In the genomic region with DNA sequence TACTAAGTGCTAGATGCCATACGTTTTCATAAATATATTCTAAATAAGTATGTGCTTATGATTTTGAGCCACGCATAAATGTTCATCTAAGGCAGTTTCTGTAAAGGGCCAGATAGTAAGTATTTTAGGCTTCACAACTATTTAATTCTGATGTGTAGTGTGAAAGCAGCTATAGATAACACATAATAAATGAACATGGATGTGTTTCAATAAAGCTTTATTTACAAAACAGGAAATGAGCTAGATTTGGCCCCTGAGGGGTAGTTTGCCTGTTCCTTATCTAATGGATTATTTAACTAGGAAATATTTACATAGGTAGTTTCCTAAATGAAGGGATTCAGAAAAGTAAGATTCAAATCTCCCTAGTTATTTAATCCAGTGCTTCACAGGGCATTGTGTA, we compare ENCODE assay signal across 25 cellular contexts.
"Had no signal": no experiment of that assay in that cellular context is flagged by ENCODE, and none has a peak within 500 bp of the region (broad histone marks: within the 10 kb centered on the region; RNA-seq: fewer than 3 reads in every experiment).

No MANE protein-coding gene starts in this region.

- H3K36me3 ChIP-seq: colonic mucosa, esophagus squamous epithelium, gastrocnemius medialis, heart right ventricle, left lung, lower lobe of right lung had no signal

- H3K27ac ChIP-seq: colonic mucosa, epithelial cell of prostate, esophagus squamous epithelium, gastrocnemius medialis, heart right ventricle, left lung, lower lobe of right lung had no signal

- H3K4me3 ChIP-seq: colonic mucosa, esophagus squamous epithelium, gastrocnemius medialis, heart right ventricle, left lung, lower lobe of right lung had no signal

- ATAC-seq: effector memory CD8-positive, alpha-beta T cell; esophagus mucosa; gastrocnemius medialis; heart right ventricle; left cardiac atrium; left lung; left ventricle myocardium superior; lower lobe of right lung had no signal

- H3K4me1 ChIP-seq: colonic mucosa, esophagus squamous epithelium, gastrocnemius medialis, heart right ventricle, left lung, lower lobe of right lung had no signal

- DNase-seq: colonic mucosa; cortex of kidney; effector CD8-positive, alpha-beta T cell; effector memory CD8-positive, alpha-beta T cell; endodermal cell; erythroblast; esophagus squamous epithelium; foreskin fibroblast; foreskin melanocyte; gastrocnemius medialis; glutamatergic neuron; head of caudate nucleus; heart right ventricle; hippocampal formation; left cardiac atrium; left lung; left ventricle myocardium superior; lower lobe of right lung; mesendoderm; midbrain had no signal

- FAIRE-seq: endometrium, islet of Langerhans, keratinocyte had no signal

- H3K9me3 ChIP-seq: colonic mucosa, esophagus squamous epithelium, gastrocnemius medialis, lower lobe of right lung had no signal

- H3K27me3 ChIP-seq: colonic mucosa, esophagus squamous epithelium, gastrocnemius medialis, heart right ventricle, left lung had no signal
